In genomic region chr20:24961384-24962181, GRCh38 we compare ENCODE assay signal across 21 cellular contexts. TPM values are rescaled to one million over a fixed set of nuclear protein-coding genes. Genes with fewer than 3 reads are reported as not detected.
DNase-seq lines count a peak whose midpoint lies in the region; ATAC-seq and TF ChIP-seq lines count a peak whose summit lies in the region.
"Had no signal": no experiment of that assay in that cellular context is flagged by ENCODE, and none has a peak within 500 bp of the region (broad histone marks: within the 10 kb centered on the region; RNA-seq: fewer than 3 reads in every experiment).

No MANE protein-coding gene starts in this region.

- H3K27ac Mint-ChIP-seq in activated T-cell treated with anti-CD3 and anti-CD28 coated beads, Interleukin-2, amount 50 U/mL, for 72 hours, result peak overlapping the region; percentile 67
- peak overlapping the region; percentile 77 for H3K27ac Mint-ChIP-seq in activated CD4-positive, alpha-beta memory T cell treated with anti-CD3 and anti-CD28 coated beads, Interleukin-2, amount 10 ng/mL, durations not matched to agents 7 days and 5 days
- H3K27ac Mint-ChIP-seq in stimulated activated naive B cell treated with anti-CD40 and anti-IgM and Interleukin-4, amounts not matched to agents 10 μg/mL and 1 μg/mL and 100 μg/mL, for 72 hours, result peak overlapping the region; percentile 31
- H3K27ac Mint-ChIP-seq: nephron progenitor cell, progenitor cell of endocrine pancreas had no signal

- H3K4me3 ChIP-seq in effector memory CD4-positive, alpha-beta T cell (ENCODE audit: insufficient read depth, low read depth, low read length, poor library complexity, severe bottlenecking), result no peak overlapping the region
- H3K4me3 ChIP-seq in uterus, result no peak overlapping the region
- H3K4me3 ChIP-seq: MG63 had no signal

- H3K27me3 Mint-ChIP-seq in activated T-cell treated with anti-CD3 and anti-CD28 coated beads, Interleukin-2, amount 50 U/mL, for 72 hours (ENCODE audit: low read depth), result no peaks in the 10 kb centered on the region
- H3K27me3 Mint-ChIP-seq in activated CD4-positive, alpha-beta memory T cell treated with anti-CD3 and anti-CD28 coated beads, Interleukin-2, amount 10 ng/mL, durations not matched to agents 7 days and 5 days, result no peaks in the 10 kb centered on the region
- no peaks in the 10 kb centered on the region for H3K27me3 Mint-ChIP-seq in stimulated activated naive B cell treated with anti-CD40 and anti-IgM and Interleukin-4, amounts not matched to agents 10 μg/mL and 1 μg/mL and 100 μg/mL, for 72 hours
- H3K27me3 Mint-ChIP-seq: progenitor cell of endocrine pancreas had no signal

- no peaks in the 10 kb centered on the region for H3K9me3 Mint-ChIP-seq in activated T-cell treated with anti-CD3 and anti-CD28 coated beads, Interleukin-2, amount 50 U/mL, for 72 hours
- H3K9me3 Mint-ChIP-seq in activated CD4-positive, alpha-beta memory T cell treated with anti-CD3 and anti-CD28 coated beads, Interleukin-2, amount 10 ng/mL, durations not matched to agents 7 days and 5 days, result no peaks in the 10 kb centered on the region
- H3K9me3 Mint-ChIP-seq in stimulated activated naive B cell treated with anti-CD40 and anti-IgM and Interleukin-4, amounts not matched to agents 10 μg/mL and 1 μg/mL and 100 μg/mL, for 72 hours, result no peaks in the 10 kb centered on the region
- H3K9me3 Mint-ChIP-seq: nephron progenitor cell had no signal

- intact Hi-C loops in uterus (cut with DNase I; ENCODE audit: low total_unique reads), result no loop called here

- POLR2A ChIA-PET in activated CD4-positive, alpha-beta memory T cell treated with anti-CD3 and anti-CD28 coated beads, Interleukin-2, amount 10 ng/mL, durations not matched to agents 7 days and 5 days (lab: Charles Lee), result interaction anchor here (0.8 to 2.0 kb wide), 3 partner anchors 12 to 29 kb away, joined by 3 to 11 read pairs (median 3); partner anchors contain the start of gene CST7

- H3K27ac ChIP-seq in effector memory CD4-positive, alpha-beta T cell (ENCODE audit: insufficient read depth, low read length, poor library complexity, severe bottlenecking), result peak overlapping the region; percentile 0
- no peak overlapping the region for H3K27ac ChIP-seq in uterus

- no peak for TF ChIP-seq CTCF in uterus (IDR thresholded peaks at IDR 0.05)

- no peak for ATAC-seq in activated T-cell treated with anti-CD3 and anti-CD28 coated beads, Interleukin-2, amount 50 U/mL, for 72 hours (replicated peaks in 1 of 2)
- ATAC-seq in stimulated activated naive B cell treated with anti-CD40 and anti-IgM and Interleukin-4, amounts not matched to agents 10 μg/mL and 1 μg/mL and 100 μg/mL, for 72 hours (replicated peaks), result no peak
- ATAC-seq in HG03095 (IDR thresholded peaks at IDR 0.05; ENCODE audit: unreplicated experiment), result no peak
- ATAC-seq: HCT116, Panc1 had no signal

- no peak overlapping the region for H3K4me3 Mint-ChIP-seq in activated T-cell treated with anti-CD3 and anti-CD28 coated beads, Interleukin-2, amount 50 U/mL, for 72 hours
- H3K4me3 Mint-ChIP-seq in activated CD4-positive, alpha-beta memory T cell treated with anti-CD3 and anti-CD28 coated beads, Interleukin-2, amount 10 ng/mL, durations not matched to agents 7 days and 5 days, result no peak overlapping the region
- no peak overlapping the region for H3K4me3 Mint-ChIP-seq in stimulated activated naive B cell treated with anti-CD40 and anti-IgM and Interleukin-4, amounts not matched to agents 10 μg/mL and 1 μg/mL and 100 μg/mL, for 72 hours
- H3K4me3 Mint-ChIP-seq: nephron progenitor cell had no signal

- peaks cover 52% of the 10 kb centered on the region for H3K36me3 ChIP-seq in effector memory CD4-positive, alpha-beta T cell (ENCODE audit: control insufficient read depth, insufficient read depth, low read length)
- H3K36me3 ChIP-seq in uterus, result no peaks in the 10 kb centered on the region
- H3K36me3 ChIP-seq: MG63 had no signal

- H3K36me3 Mint-ChIP-seq in activated T-cell treated with anti-CD3 and anti-CD28 coated beads, Interleukin-2, amount 50 U/mL, for 72 hours (ENCODE audit: insufficient read depth in 2 of 2), result peaks cover 2 to 34% of the 10 kb centered on the region in 2 donors
- H3K36me3 Mint-ChIP-seq in activated CD4-positive, alpha-beta memory T cell treated with anti-CD3 and anti-CD28 coated beads, Interleukin-2, amount 10 ng/mL, durations not matched to agents 7 days and 5 days (ENCODE audit: low read depth), result peaks cover 86% of the 10 kb centered on the region
- peaks cover 69 to 73% of the 10 kb centered on the region in 2 donors for H3K36me3 Mint-ChIP-seq in stimulated activated naive B cell treated with anti-CD40 and anti-IgM and Interleukin-4, amounts not matched to agents 10 μg/mL and 1 μg/mL and 100 μg/mL, for 72 hours

- DNase-seq in activated T-cell treated with anti-CD3 and anti-CD28 coated beads, Interleukin-2, amount 50 U/mL, for 72 hours, result no peak
- no peak for DNase-seq in activated T-cell treated with anti-CD3 and anti-CD28 coated beads, Interleukin-2, amount 50 U/mL, for 1 hour
- peak; percentile 11 for DNase-seq in activated CD4-positive, alpha-beta memory T cell treated with anti-CD3 and anti-CD28 coated beads, Interleukin-2, amount 10 ng/mL, durations not matched to agents 7 days and 5 days
- no peak for DNase-seq in effector memory CD4-positive, alpha-beta T cell
- DNase-seq in stimulated activated naive B cell treated with anti-CD40 and anti-IgM and Interleukin-4, amounts not matched to agents 10 μg/mL and 1 μg/mL and 100 μg/mL, for 72 hours, result no peak
- DNase-seq in kidney glomerular epithelial cell (lab: John Stamatoyannopoulos, UW) (no peak), uterus (no peak)
- DNase-seq: ACHN; activated CD4-positive, CD25-positive, alpha-beta regulatory T cell; hippocampal formation; islet precursor cell; MG63; NCI-H1436 treated with DMSO at 0.1 percent for 48 hours; nephron progenitor cell; stimulated activated CD4-positive, alpha-beta T cell treated with anti-CD3 and anti-CD28 coated beads, Interleukin-2, amount 100 ng/mL, for 48 hours; T-helper 9 cell had no signal

- no peaks in the 10 kb centered on the region for H3K27me3 ChIP-seq in effector memory CD4-positive, alpha-beta T cell (replicated peaks; ENCODE audit: control insufficient read depth, insufficient read depth, low read length, poor library complexity, severe bottlenecking)
- no peaks in the 10 kb centered on the region for H3K27me3 ChIP-seq in uterus
- H3K27me3 ChIP-seq: MG63 had no signal

- peaks cover 24% of the 10 kb centered on the region for H3K4me1 Mint-ChIP-seq in activated T-cell treated with anti-CD3 and anti-CD28 coated beads, Interleukin-2, amount 50 U/mL, for 72 hours (ENCODE audit: low read depth)
- peaks cover 20% of the 10 kb centered on the region for H3K4me1 Mint-ChIP-seq in activated CD4-positive, alpha-beta memory T cell treated with anti-CD3 and anti-CD28 coated beads, Interleukin-2, amount 10 ng/mL, durations not matched to agents 7 days and 5 days
- peaks cover 11 to 16% of the 10 kb centered on the region in 2 donors for H3K4me1 Mint-ChIP-seq in stimulated activated naive B cell treated with anti-CD40 and anti-IgM and Interleukin-4, amounts not matched to agents 10 μg/mL and 1 μg/mL and 100 μg/mL, for 72 hours

- H3K4me1 ChIP-seq in effector memory CD4-positive, alpha-beta T cell (ENCODE audit: control insufficient read depth, insufficient read depth, low read length, poor library complexity, severe bottlenecking), result no peaks in the 10 kb centered on the region
- H3K4me1 ChIP-seq in uterus, result no peaks in the 10 kb centered on the region

- no peaks in the 10 kb centered on the region for H3K9me3 ChIP-seq in effector memory CD4-positive, alpha-beta T cell (ENCODE audit: control insufficient read depth, low read length)
- H3K9me3 ChIP-seq in uterus, result no peaks in the 10 kb centered on the region
- H3K9me3 ChIP-seq: MG63 had no signal

- no peak for TF ChIP-seq POLR2A in uterus (IDR thresholded peaks at IDR 0.05)

- CTCF ChIA-PET in activated CD4-positive, alpha-beta memory T cell treated with anti-CD3 and anti-CD28 coated beads, Interleukin-2, amount 10 ng/mL, durations not matched to agents 7 days and 5 days (lab: Charles Lee), result interaction anchor here (0.7 to 1.6 kb wide), 3 partner anchors 11 to 18 kb away, joined by 3 to 4 read pairs (median 3); no protein-coding TSS in a partner anchor

RNA-seq across cellular contexts. Expression of gene CST7, which starts 12.5 kb away (rescaled TPM):
- 100 to 1,000 TPM; 136 to 174 TPM for total RNA-seq in activated T-cell treated with anti-CD3 and anti-CD28 coated beads, Interleukin-2, amount 50 U/mL, for 72 hours
- total RNA-seq in activated CD4-positive, alpha-beta memory T cell treated with anti-CD3 and anti-CD28 coated beads, Interleukin-2, amount 10 ng/mL, durations not matched to agents 7 days and 5 days, result 100 to 1,000 TPM; 178 to 182 TPM
- total RNA-seq in uterus, result 1 to 10 TPM in 2 of 4 donors, under 1 TPM in 1, not detected in 1; 0.97 to 1.8 (median 1.2) TPM
- total RNA-seq: fibroblast of villous mesenchyme, progenitor cell of endocrine pancreas had no signal

RNA-seq across cellular contexts. Expression of gene APMAP, which starts 31.0 kb away (rescaled TPM):
- total RNA-seq in activated T-cell treated with anti-CD3 and anti-CD28 coated beads, Interleukin-2, amount 50 U/mL, for 72 hours, result 10 to 100 TPM; 65.2 to 70.2 TPM
- 10 to 100 TPM; 44.1 to 46.5 TPM for total RNA-seq in activated CD4-positive, alpha-beta memory T cell treated with anti-CD3 and anti-CD28 coated beads, Interleukin-2, amount 10 ng/mL, durations not matched to agents 7 days and 5 days
- total RNA-seq in uterus, result 10 to 100 TPM; 18.8 to 78.7 (median 57.7) TPM

Comparison
In these comparisons a context has a peak if more than half of its experiments do, and no peak if none do; other contexts are left out.
1. RNA of gene CST7, which starts 12.5 kb away (total RNA-seq): 178 to 182 TPM in activated CD4-positive, alpha-beta memory T cell treated with anti-CD3 and anti-CD28 coated beads, Interleukin-2, amount 10 ng/mL, durations not matched to agents 7 days and 5 days and 136 to 174 TPM in activated T-cell treated with anti-CD3 and anti-CD28 coated beads, Interleukin-2, amount 50 U/mL, for 72 hours; 0.97 to 1.8 TPM in uterus; every median in the first group is over 10 times any median in the second.
2. Peak in every context shown above with its lines, with median percentiles within 50 percentile points of each other: H3K27ac Mint-ChIP-seq.